Comparison of ENCODE assay signal across 18 cellular contexts in the genomic region with DNA sequence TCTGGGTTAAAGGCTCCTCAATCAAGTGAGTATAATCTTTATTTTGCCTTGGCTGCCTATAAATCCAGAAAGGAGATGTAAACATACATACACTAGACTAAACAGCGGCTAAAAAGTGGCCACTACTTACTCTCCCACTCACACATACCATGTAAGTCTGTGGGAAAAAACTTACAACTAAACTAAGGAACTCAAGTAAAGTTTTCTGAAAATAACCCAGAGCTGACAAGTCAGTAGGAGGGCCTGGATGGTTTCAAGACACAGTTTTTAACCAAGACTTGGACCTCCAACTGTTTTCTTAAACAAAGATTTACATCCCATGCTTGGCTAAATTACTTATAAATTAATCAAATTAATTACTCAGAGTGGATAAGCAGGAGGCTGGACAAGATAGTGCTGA.
DNase-seq lines count a peak whose midpoint lies in the region; ATAC-seq and TF ChIP-seq lines count a peak whose summit lies in the region.
"Had no signal": no experiment of that assay in that cellular context is flagged by ENCODE, and none has a peak within 500 bp of the region (broad histone marks: within the 10 kb centered on the region; RNA-seq: fewer than 3 reads in every experiment).

No MANE protein-coding gene starts in this region.

- H3K36me3 Mint-ChIP-seq in mesothelial cell of epicardium, result peaks cover 38% of the 10 kb centered on the region
- peaks cover 54% of the 10 kb centered on the region for H3K36me3 Mint-ChIP-seq in activated T-helper 2 cell treated with anti-CD3 and anti-CD28 coated beads, Interferon-gamma antibody, Interleukin-2, Interleukin-4, amounts not matched to agents 10 μg/mL and 5 μg/mL and 100 μg/mL, durations not matched to agents 14 hours and 24 hours and 36 hours (ENCODE audit: low read depth)

- intact Hi-C loops in OCI-LY7 (cut with micrococcal nuclease; ENCODE audit: unreplicated experiment), result no loop called here
- intact Hi-C loops in activated T-helper 2 cell treated with anti-CD3 and anti-CD28 coated beads, Interferon-gamma antibody, Interleukin-2, Interleukin-4, amounts not matched to agents 10 μg/mL and 5 μg/mL and 100 μg/mL, durations not matched to agents 14 hours and 24 hours and 36 hours (cut with micrococcal nuclease), result no loop called here

- no peak overlapping the region for H3K27ac ChIP-seq in OCI-LY7 (ENCODE audit: low read depth, low read length, poor library complexity, severe bottlenecking)
- H3K27ac ChIP-seq: BLaER1, HL-60 had no signal

- H3K27ac Mint-ChIP-seq in mesothelial cell of epicardium, result peak overlapping the region; percentile 77
- no peak overlapping the region for H3K27ac Mint-ChIP-seq in activated T-helper 2 cell treated with anti-CD3 and anti-CD28 coated beads, Interferon-gamma antibody, Interleukin-2, Interleukin-4, amounts not matched to agents 10 μg/mL and 5 μg/mL and 100 μg/mL, durations not matched to agents 14 hours and 24 hours and 36 hours
- H3K27ac Mint-ChIP-seq: CD8-positive, alpha-beta T cell had no signal

- no TSS peak for BruUV-seq in OCI-LY7 (replicated peaks; lab: Mats Ljungman, UMichigan)

- H3K4me3 ChIP-seq in OCI-LY7 (ENCODE audit: low read depth, low read length, poor library complexity, severe bottlenecking) (no peak overlapping the region), fibroblast of villous mesenchyme (ENCODE audit: low read depth, low read length) (no peak overlapping the region)
- H3K4me3 ChIP-seq: BLaER1, HAP-1 had no signal

- H3K79me2 ChIP-seq in OCI-LY7 (ENCODE audit: insufficient read depth, low read depth, low read length), result no peaks in the 10 kb centered on the region

- peaks cover 16% of the 10 kb centered on the region for H3K9me3 Mint-ChIP-seq in mesothelial cell of epicardium
- H3K9me3 Mint-ChIP-seq in activated T-helper 2 cell treated with anti-CD3 and anti-CD28 coated beads, Interferon-gamma antibody, Interleukin-2, Interleukin-4, amounts not matched to agents 10 μg/mL and 5 μg/mL and 100 μg/mL, durations not matched to agents 14 hours and 24 hours and 36 hours, result peaks cover 13% of the 10 kb centered on the region

- no peaks in the 10 kb centered on the region; the same call in 1 of the 2 replicates for H3K9me3 ChIP-seq in OCI-LY7 (ENCODE audit: low read length)
- H3K9me3 ChIP-seq: HAP-1 had no signal

- no peak overlapping the region for H3K4me3 Mint-ChIP-seq in mesothelial cell of epicardium
- no peak overlapping the region for H3K4me3 Mint-ChIP-seq in activated T-helper 2 cell treated with anti-CD3 and anti-CD28 coated beads, Interferon-gamma antibody, Interleukin-2, Interleukin-4, amounts not matched to agents 10 μg/mL and 5 μg/mL and 100 μg/mL, durations not matched to agents 14 hours and 24 hours and 36 hours (ENCODE audit: low read depth)
- H3K4me3 Mint-ChIP-seq: CD8-positive, alpha-beta T cell had no signal

- peaks cover 17% of the 10 kb centered on the region for H3K4me1 Mint-ChIP-seq in mesothelial cell of epicardium
- no peaks in the 10 kb centered on the region for H3K4me1 Mint-ChIP-seq in activated T-helper 2 cell treated with anti-CD3 and anti-CD28 coated beads, Interferon-gamma antibody, Interleukin-2, Interleukin-4, amounts not matched to agents 10 μg/mL and 5 μg/mL and 100 μg/mL, durations not matched to agents 14 hours and 24 hours and 36 hours (ENCODE audit: low read depth)

- TF ChIP-seq CTCF in OCI-LY7 (conservative IDR thresholded peaks at IDR 0.05; ENCODE audit: low read length) (no peak), fibroblast of villous mesenchyme (IDR thresholded peaks at IDR 0.05; ENCODE audit: insufficient read depth, low read depth, low read length) (no peak), mesothelial cell of epicardium (IDR thresholded peaks at IDR 0.05; ENCODE audit: unreplicated experiment) (no peak)

- ATAC-seq in HG03045 (IDR thresholded peaks at IDR 0.05; ENCODE audit: unreplicated experiment), result no peak
- ATAC-seq: CD8-positive, alpha-beta T cell had no signal

- no peak overlapping the region for H2AFZ ChIP-seq in OCI-LY7 (ENCODE audit: low read length)

- H3K27me3 Mint-ChIP-seq in mesothelial cell of epicardium (ENCODE audit: low read depth), result no peaks in the 10 kb centered on the region
- no peaks in the 10 kb centered on the region for H3K27me3 Mint-ChIP-seq in activated T-helper 2 cell treated with anti-CD3 and anti-CD28 coated beads, Interferon-gamma antibody, Interleukin-2, Interleukin-4, amounts not matched to agents 10 μg/mL and 5 μg/mL and 100 μg/mL, durations not matched to agents 14 hours and 24 hours and 36 hours (ENCODE audit: low read depth)

- no peaks in the 10 kb centered on the region for H3K9me2 ChIP-seq in OCI-LY7 (ENCODE audit: insufficient read depth, low read length)

- no peak for DNase-seq in OCI-LY7 (ENCODE audit: low spot score)
- peak; percentile 93 for DNase-seq in fibroblast of villous mesenchyme (ENCODE audit: low read depth)
- DNase-seq in mesothelial cell of epicardium (ENCODE audit: low spot score in 2 of 2, unreplicated experiment in 2 of 2), result no peak
- DNase-seq in AML-193 (lab: John Stamatoyannopoulos, UW), result no peak
- no peak for DNase-seq in epidermal melanocyte (ENCODE audit: insufficient read length, low spot score)
- no peak for DNase-seq in activated T-helper 2 cell treated with anti-CD3 and anti-CD28 coated beads, Interferon-gamma antibody, Interleukin-2, Interleukin-4, amounts not matched to agents 10 μg/mL and 5 μg/mL and 100 μg/mL, durations not matched to agents 14 hours and 24 hours and 36 hours (ENCODE audit: low spot score)
- DNase-seq: CD8-positive, alpha-beta T cell; DMS79; NCI-H1417; NCI-H1930; NCI-H526 treated with DMSO at 0.1 percent for 48 hours; NK-92 treated with Interleukin-12 subunit alpha and Interleukin-12 subunit beta, amount 100 ng/mL, for 24 hours; OCI-M1; SHP77 treated with DMSO at 0.1 percent for 48 hours had no signal

- H4K20me1 ChIP-seq in OCI-LY7 (ENCODE audit: insufficient read depth, low read length), result no peaks in the 10 kb centered on the region
- H4K20me1 ChIP-seq: BLaER1 had no signal

- H3K36me3 ChIP-seq in OCI-LY7 (ENCODE audit: insufficient read depth, low read length), result peaks cover 61% of the 10 kb centered on the region

- H3K4me1 ChIP-seq in OCI-LY7 (ENCODE audit: insufficient read depth, low read length, poor library complexity, severe bottlenecking), result peaks cover 12% of the 10 kb centered on the region

- peak overlapping the region; percentile 39; the same call in 1 of the 2 replicates for H3K4me2 ChIP-seq in OCI-LY7 (ENCODE audit: low read length)

- CTCF ChIA-PET in OCI-LY7 (lab: Charles Lee; ENCODE audit: unreplicated experiment), result no interaction called here

- POLR2A ChIA-PET in OCI-LY7 (lab: Charles Lee), result interaction anchor here (0.6 to 1.0 kb wide), 3 partner anchors 8 to 393 kb away, joined by 3 read pairs; no protein-coding TSS in a partner anchor
